Comparison of ENCODE assay signal across 18 cellular contexts in the genomic region with DNA sequence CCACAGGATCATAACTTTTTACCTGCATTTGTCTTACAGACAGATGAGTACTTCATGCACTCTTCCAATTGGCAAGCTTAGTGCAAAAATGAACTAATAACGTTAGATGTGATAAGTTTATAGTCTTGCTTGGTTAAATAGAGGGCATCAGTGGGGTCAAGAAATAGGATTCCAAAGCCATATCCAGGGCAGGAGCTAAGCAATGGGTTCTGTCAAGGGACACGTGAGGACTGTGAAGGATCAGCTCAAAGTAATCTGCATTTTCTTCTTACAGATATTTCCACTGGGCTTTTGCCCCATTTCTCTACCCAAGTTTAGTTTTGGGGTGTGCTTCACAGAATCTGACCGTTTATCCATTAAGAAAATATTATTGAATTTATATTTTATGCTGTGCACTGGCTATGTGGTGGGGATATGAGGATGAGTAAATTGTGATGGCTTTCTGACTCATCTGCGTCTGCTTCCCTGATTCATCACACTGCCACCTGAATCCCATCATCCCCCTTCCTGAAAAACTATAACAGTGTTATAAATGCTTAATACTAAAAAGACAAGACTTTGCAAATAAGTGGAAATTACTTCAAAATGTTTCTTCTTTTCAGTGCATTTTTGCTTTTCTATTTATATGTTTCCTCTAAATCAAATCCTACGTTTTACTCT. TPM values are rescaled to one million over a fixed set of nuclear protein-coding genes. Genes with fewer than 3 reads are reported as not detected.
A peak's percentile ranks its signal among the peaks of the same experiment; 100 is the strongest.
DNase-seq lines count a peak whose midpoint lies in the region; TF ChIP-seq lines count a peak whose summit lies in the region.
"Had no signal": no experiment of that assay in that cellular context is flagged by ENCODE, and none has a peak within 500 bp of the region (broad histone marks: within the 10 kb centered on the region; RNA-seq: fewer than 3 reads in every experiment).

No MANE protein-coding gene starts in this region.

- H3K36me3 Mint-ChIP-seq in CD4-positive, alpha-beta memory T cell: no peaks in the 10 kb centered on the region
- H3K36me3 Mint-ChIP-seq: activated CD4-positive, alpha-beta memory T cell treated with anti-CD3 and anti-CD28 coated beads for 36 hours; stimulated activated naive B cell treated with anti-CD40 and anti-IgM and Interleukin-4, amounts not matched to agents 10 μg/mL and 1 μg/mL and 100 μg/mL, for 72 hours had no signal

- no peak for TF ChIP-seq CTCF in astrocyte of the spinal cord (IDR thresholded peaks at IDR 0.05; ENCODE audit: low read depth, low read length)

- POLR2A ChIA-PET in CD4-positive, alpha-beta memory T cell (lab: Charles Lee; ENCODE audit: partially characterized antibody): interaction anchor here (0.7 kb wide), 1 partner anchor 9 kb away, joined by 3 read pairs; no protein-coding TSS in a partner anchor

- no peaks in the 10 kb centered on the region for H3K27me3 ChIP-seq in CD4-positive, alpha-beta memory T cell (ENCODE audit: insufficient read depth, low read length)
- H3K27me3 ChIP-seq: hepatocyte, upper lobe of right lung had no signal

- no peak overlapping the region for H3K27ac Mint-ChIP-seq in CD4-positive, alpha-beta memory T cell
- H3K27ac Mint-ChIP-seq: activated CD4-positive, alpha-beta memory T cell treated with anti-CD3 and anti-CD28 coated beads for 36 hours; activated T-helper 1 cell treated with anti-CD3 and anti-CD28 coated beads, Interleukin-12 subunit alpha, Interleukin-12 subunit beta, Interleukin-2, Interleukin-4 antibody, amounts not matched to agents 30 ng/mL and 10 ng/mL and 1 ng/mL, durations not matched to agents 14 hours and 24 hours and 36 hours; stimulated activated naive B cell treated with anti-CD40 and anti-IgM and Interleukin-4, amounts not matched to agents 10 μg/mL and 1 μg/mL and 100 μg/mL, for 72 hours had no signal

- no peak overlapping the region for H3K4me3 Mint-ChIP-seq in CD4-positive, alpha-beta memory T cell
- H3K4me3 Mint-ChIP-seq: activated CD4-positive, alpha-beta memory T cell treated with anti-CD3 and anti-CD28 coated beads for 36 hours; activated T-helper 1 cell treated with anti-CD3 and anti-CD28 coated beads, Interleukin-12 subunit alpha, Interleukin-12 subunit beta, Interleukin-2, Interleukin-4 antibody, amounts not matched to agents 30 ng/mL and 10 ng/mL and 1 ng/mL, durations not matched to agents 14 hours and 24 hours and 36 hours; stimulated activated naive B cell treated with anti-CD40 and anti-IgM and Interleukin-4, amounts not matched to agents 10 μg/mL and 1 μg/mL and 100 μg/mL, for 72 hours had no signal

- no peaks in the 10 kb centered on the region for H3K4me1 Mint-ChIP-seq in CD4-positive, alpha-beta memory T cell
- H3K4me1 Mint-ChIP-seq: stimulated activated naive B cell treated with anti-CD40 and anti-IgM and Interleukin-4, amounts not matched to agents 10 μg/mL and 1 μg/mL and 100 μg/mL, for 72 hours had no signal

- H3K4me3 ChIP-seq in astrocyte of the spinal cord (ENCODE audit: low read depth, low read length): no peak overlapping the region
- no peak overlapping the region for H3K4me3 ChIP-seq in CD4-positive, alpha-beta memory T cell (ENCODE audit: low read length in 2 of 2)
- H3K4me3 ChIP-seq: hepatocyte, upper lobe of right lung had no signal

- no peaks in the 10 kb centered on the region for H3K9me3 Mint-ChIP-seq in CD4-positive, alpha-beta memory T cell
- H3K9me3 Mint-ChIP-seq: activated CD4-positive, alpha-beta memory T cell treated with anti-CD3 and anti-CD28 coated beads for 36 hours; activated T-helper 1 cell treated with anti-CD3 and anti-CD28 coated beads, Interleukin-12 subunit alpha, Interleukin-12 subunit beta, Interleukin-2, Interleukin-4 antibody, amounts not matched to agents 30 ng/mL and 10 ng/mL and 1 ng/mL, durations not matched to agents 14 hours and 24 hours and 36 hours; stimulated activated naive B cell treated with anti-CD40 and anti-IgM and Interleukin-4, amounts not matched to agents 10 μg/mL and 1 μg/mL and 100 μg/mL, for 72 hours had no signal

- in situ Hi-C loops in astrocyte of the spinal cord (cut with HindIII; ENCODE audit: low sequenced_read_pairs): no loop called here

- H3K36me3 ChIP-seq in CD4-positive, alpha-beta memory T cell (ENCODE audit: insufficient read depth, low read length): no peaks in the 10 kb centered on the region
- H3K36me3 ChIP-seq: upper lobe of right lung had no signal

- DNase-seq in AG08395 (ENCODE audit: low spot score): peak; percentile 60
- peak; percentile 94 for DNase-seq in HT1080 (ENCODE audit: low read depth)
- peak; percentile 45 for DNase-seq in astrocyte of the spinal cord (ENCODE audit: low read depth, low spot score)
- peak; percentile 57 for DNase-seq in iris pigment epithelial cell (ENCODE audit: low read depth)
- no peak for DNase-seq in CD4-positive, alpha-beta memory T cell
- DNase-seq in dedifferentiated amniotic fluid mesenchymal stem cell (ENCODE audit: extremely low spot score): no peak
- DNase-seq in stimulated activated naive CD4-positive, alpha-beta T cell treated with Interleukin-2 at 50 U/mL for 16 hours (lab: John Stamatoyannopoulos, UW): no peak
- DNase-seq in H4 (ENCODE audit: low spot score): no peak
- DNase-seq: activated CD4-positive, alpha-beta memory T cell treated with anti-CD3 and anti-CD28 coated beads for 36 hours; Calu3; erythroblast; left cardiac atrium; NCI-H187 treated with DMSO at 0.1 percent for 48 hours; NCI-H524 treated with DMSO at 0.1 percent for 48 hours; stimulated activated naive B cell treated with anti-CD40 and anti-IgM and Interleukin-4, amounts not matched to agents 10 μg/mL and 1 μg/mL and 100 μg/mL, for 72 hours; upper lobe of right lung had no signal

- no peaks in the 10 kb centered on the region for H3K9me3 ChIP-seq in CD4-positive, alpha-beta memory T cell (ENCODE audit: control insufficient read depth in 1 of 2, low read length in 2 of 2)
- H3K9me3 ChIP-seq: upper lobe of right lung had no signal

- CTCF ChIA-PET in CD4-positive, alpha-beta memory T cell (lab: Charles Lee; ENCODE audit: partially characterized antibody): no interaction called here

- no peak overlapping the region for H3K27ac ChIP-seq in CD4-positive, alpha-beta memory T cell (ENCODE audit: low read depth, low read length)
- H3K27ac ChIP-seq: hepatocyte, upper lobe of right lung had no signal

- intact Hi-C loops in CD4-positive, alpha-beta memory T cell (cut with micrococcal nuclease): no loop called here

- no peaks in the 10 kb centered on the region for H3K4me1 ChIP-seq in CD4-positive, alpha-beta memory T cell (ENCODE audit: insufficient read depth, low read length)
- H3K4me1 ChIP-seq: upper lobe of right lung had no signal

- H3K27me3 Mint-ChIP-seq in CD4-positive, alpha-beta memory T cell: peaks cover 2 to 10% of the 10 kb centered on the region in 2 donors

RNA-seq across cellular contexts. Expression of gene PPP2R3A, which starts 17.5 kb away (rescaled TPM):
- 26.7 and 30.4 TPM in 2 replicates for total RNA-seq in HT1080 (2014; rRNA removed; shearing (Covaris generic))
- polyA plus RNA-seq in HT1080 (2015; cell fraction: cytosol; rRNA removed): 15.8 and 21.9 TPM in 2 replicates
- 23.5 and 24.1 TPM in 2 replicates for polyA plus RNA-seq in HT1080 (2015; cell fraction: nucleus; rRNA removed)
- total RNA-seq in CD4-positive, alpha-beta memory T cell: under 1 TPM; 0.25 to 0.81 TPM
- polyA plus RNA-seq in CD4-positive, alpha-beta memory T cell: under 1 TPM in 1 of 2 donors, not detected in 1; 0.24 TPM
- 7.5 and 9.0 TPM in 2 replicates for total RNA-seq in H4 (2014; rRNA removed; shearing (Covaris generic))
- total RNA-seq: activated T-helper 1 cell treated with anti-CD3 and anti-CD28 coated beads, Interleukin-12 subunit alpha, Interleukin-12 subunit beta, Interleukin-2, Interleukin-4 antibody, amounts not matched to agents 30 ng/mL and 10 ng/mL and 1 ng/mL, durations not matched to agents 14 hours and 24 hours and 36 hours had no signal

Comparison
In these comparisons a context has a peak if more than half of its experiments do, and no peak if none do; other contexts are left out.
1. DNase-seq: peak in AG08395 (single experiment), HT1080 (single experiment), astrocyte of the spinal cord (single experiment) and iris pigment epithelial cell (single experiment); none in CD4-positive, alpha-beta memory T cell (0 of 5), dedifferentiated amniotic fluid mesenchymal stem cell (single experiment), stimulated activated naive CD4-positive, alpha-beta T cell treated with Interleukin-2 at 50 U/mL for 16 hours (single experiment) and H4 (single experiment).